In genomic region chr9:113042884-113043657, GRCh38 we compare ENCODE assay signal across 23 cellular contexts. TPM values are rescaled to one million over a fixed set of nuclear protein-coding genes. Genes with fewer than 3 reads are reported as not detected.
DNase-seq lines count a peak whose midpoint lies in the region; TF ChIP-seq lines count a peak whose summit lies in the region.
"Had no signal": no experiment of that assay in that cellular context is flagged by ENCODE, and none has a peak within 500 bp of the region (broad histone marks: within the 10 kb centered on the region; RNA-seq: fewer than 3 reads in every experiment).

No MANE protein-coding gene starts in this region.

- H3K4me1 ChIP-seq in hepatocyte (ENCODE audit: insufficient read depth), result no peaks in the 10 kb centered on the region
- H3K4me1 ChIP-seq: colonic mucosa had no signal

- no peak overlapping the region for H3K4me2 ChIP-seq in hepatocyte
- H3K4me2 ChIP-seq: smooth muscle cell had no signal

- 97% methylated on average over 4 of the region's 4 CpGs for WGBS in hepatocyte (ENCODE audit: low lambda C conversion rate, missing lambda C conversion rate)

- DNase-seq in EH (ENCODE audit: low read depth) (peak; percentile 4), HT1080 (ENCODE audit: low read depth) (peak; percentile 8), astrocyte of the hippocampus (ENCODE audit: low read depth, low spot score) (peak; percentile 7), fibroblast of villous mesenchyme (ENCODE audit: low read depth) (peak; percentile 1), NCI-H82 treated with DMSO at 0.1 percent for 48 hours (lab: John Stamatoyannopoulos, UW; ENCODE audit: unreplicated experiment) (no peak), hepatocyte (ENCODE audit: low spot score) (no peak), globus pallidus (ENCODE audit: low spot score) (no peak), DMS153 (lab: John Stamatoyannopoulos, UW) (no peak)
- DNase-seq: activated CD4-positive, alpha-beta T cell treated with anti-CD3 and anti-CD28 coated beads, Interleukin-2, amount 10 ng/mL, durations not matched to agents 24 days and 14 days; activated CD8-positive, alpha-beta memory T cell treated with anti-CD3 and anti-CD28 coated beads, Interleukin-2, amount 50 U/mL, for 48 hours; anterior cingulate cortex; colonic mucosa; glutamatergic neuron; HFFc6; naive thymus-derived CD4-positive, alpha-beta T cell; NCI-H2081 treated with DMSO at 0.1 percent for 48 hours; NCI-H82; RPMI8226; stimulated activated CD4-positive, alpha-beta T cell treated with anti-CD3 and anti-CD28 coated beads, Interleukin-4, amount 100 ng/mL, for 4 hours; stimulated activated CD8-positive, alpha-beta memory T cell treated with anti-CD3 and anti-CD28 coated beads, Interleukin-4, amount 100 ng/mL, for 48 hours had no signal

- no peaks in the 10 kb centered on the region for H4K20me1 ChIP-seq in hepatocyte (ENCODE audit: insufficient read depth, poor library complexity, severe bottlenecking)

- no peaks in the 10 kb centered on the region for H3K27me3 ChIP-seq in hepatocyte
- H3K27me3 ChIP-seq: colonic mucosa had no signal

- H3K36me3 ChIP-seq in hepatocyte (replicated peaks; ENCODE audit: insufficient read depth, low read depth), result peaks cover 15% of the 10 kb centered on the region

- no peak for TF ChIP-seq CTCF in fibroblast of villous mesenchyme (IDR thresholded peaks at IDR 0.05; ENCODE audit: insufficient read depth, low read depth, low read length)
- no peak for TF ChIP-seq CTCF in hepatocyte (IDR thresholded peaks at IDR 0.05; ENCODE audit: poor library complexity)

- no peaks in the 10 kb centered on the region for H3K79me2 ChIP-seq in hepatocyte

- peaks cover 88% of the 10 kb centered on the region for H3K9me3 ChIP-seq in hepatocyte (ENCODE audit: low read depth)

- H2AFZ ChIP-seq in hepatocyte, result no peak overlapping the region

- H3K4me3 ChIP-seq in fibroblast of villous mesenchyme (ENCODE audit: low read depth, low read length), result no peak overlapping the region
- no peak overlapping the region for H3K4me3 ChIP-seq in hepatocyte
- H3K4me3 ChIP-seq: colonic mucosa, lung, smooth muscle cell had no signal

- H3K27ac ChIP-seq in hepatocyte, result no peak overlapping the region
- H3K27ac ChIP-seq: colonic mucosa had no signal

- H3K9me2 ChIP-seq in hepatocyte (replicated peaks; ENCODE audit: insufficient read depth), result no peaks in the 10 kb centered on the region

RNA-seq across cellular contexts. Expression of gene ZFP37, which starts 13.5 kb away (rescaled TPM):
- total RNA-seq in HT1080 (2014; rRNA removed; shearing (Covaris generic)), result 0.94 and 1.2 TPM in 2 replicates
- 2.2 and 2.3 TPM in 2 replicates for polyA plus RNA-seq in HT1080 (2015; cell fraction: cytosol; rRNA removed)
- 2.0 and 2.6 TPM in 2 replicates for polyA plus RNA-seq in HT1080 (2015; cell fraction: nucleus; rRNA removed)
- total RNA-seq in fibroblast of villous mesenchyme (1.6 and 2.6 TPM in 2 replicates), hepatocyte (4.1 and 5.7 TPM in 2 replicates)
- polyA plus RNA-seq in hepatocyte, result 2.0 and 3.3 TPM in 2 replicates

RNA-seq across cellular contexts. Expression of gene ZNF883, which starts 31.1 kb away (rescaled TPM):
- 4.7 and 5.7 TPM in 2 replicates for total RNA-seq in HT1080 (2014; rRNA removed; shearing (Covaris generic))
- polyA plus RNA-seq in HT1080 (2015; cell fraction: cytosol; rRNA removed), result 2.6 and 2.9 TPM in 2 replicates
- 0.59 and 1.2 TPM in 2 replicates for polyA plus RNA-seq in HT1080 (2015; cell fraction: nucleus; rRNA removed)
- total RNA-seq in fibroblast of villous mesenchyme (0.64 and 2.2 TPM in 2 replicates), hepatocyte (2.8 and 5.7 TPM in 2 replicates)
- polyA plus RNA-seq in hepatocyte, result 3.4 and 4.1 TPM in 2 replicates
- total RNA-seq: activated CD4-positive, alpha-beta T cell treated with anti-CD3 and anti-CD28 coated beads, Interleukin-2, amount 10 ng/mL, durations not matched to agents 24 days and 14 days; endothelial cell of umbilical vein had no signal

Comparison
In these comparisons a context has a peak if more than half of its experiments do, and no peak if none do; other contexts are left out.
1. DNase-seq: peak in EH (single experiment), HT1080 (single experiment), astrocyte of the hippocampus (single experiment) and fibroblast of villous mesenchyme (single experiment); none in NCI-H82 treated with DMSO at 0.1 percent for 48 hours (single experiment), hepatocyte (single experiment), globus pallidus (single experiment) and DMS153 (single experiment).